Comparison of ENCODE assay signal across 8 cellular contexts in genomic region chr3:136819784-136820640, GRCh38. TPM values are rescaled to one million over a fixed set of nuclear protein-coding genes. Genes with fewer than 3 reads are reported as not detected.
DNase-seq lines count a peak whose midpoint lies in the region; ATAC-seq and TF ChIP-seq lines count a peak whose summit lies in the region.

No MANE protein-coding gene starts in this region.

- peaks cover 20% of the 10 kb centered on the region for H3K9me3 Mint-ChIP-seq in mesothelial cell of epicardium

- peaks cover 3% of the 10 kb centered on the region for H3K36me3 Mint-ChIP-seq in mesothelial cell of epicardium

- H3K27ac ChIP-seq in epithelial cell of prostate (peak overlapping the region; percentile 68), substantia nigra (ENCODE audit: low read depth, low read length, poor library complexity, severe bottlenecking) (peak overlapping the region; percentile 66)

- H3K4me3 Mint-ChIP-seq in mesothelial cell of epicardium: peak overlapping the region; percentile 83

- peak; percentile 33 for DNase-seq in NCI-H510A (lab: John Stamatoyannopoulos, UW)
- DNase-seq in activated CD8-positive, alpha-beta memory T cell treated with anti-CD3 and anti-CD28 coated beads, Interleukin-2, amount 50 U/mL, for 48 hours: peak; percentile 67
- DNase-seq in epithelial cell of prostate (ENCODE audit: low read depth, low spot score): peak; percentile 64
- DNase-seq in mesothelial cell of epicardium (ENCODE audit: low spot score in 2 of 2, unreplicated experiment in 2 of 2): peak; percentile 22 to 54
- DNase-seq in substantia nigra (lab: John Stamatoyannopoulos, UW): peak in 29 of 49 donors; percentile 3 to 90 (median 20)
- no peak for DNase-seq in NCI-H226

- ATAC-seq in GM18868 (IDR thresholded peaks at IDR 0.05; ENCODE audit: unreplicated experiment): peak; percentile 33
- no peak for ATAC-seq in HG03280 (IDR thresholded peaks at IDR 0.05; ENCODE audit: unreplicated experiment)

- H3K4me1 Mint-ChIP-seq in mesothelial cell of epicardium: peaks cover 9% of the 10 kb centered on the region

- peaks cover 39% of the 10 kb centered on the region for H3K27me3 Mint-ChIP-seq in mesothelial cell of epicardium (ENCODE audit: low read depth)

- no peak for TF ChIP-seq CTCF in mesothelial cell of epicardium (IDR thresholded peaks at IDR 0.05; ENCODE audit: unreplicated experiment)

- H3K27ac Mint-ChIP-seq in mesothelial cell of epicardium: no peak overlapping the region

RNA-seq across cellular contexts. Expression of gene SLC35G2, which starts 1.1 kb away (rescaled TPM):
- 0.76 to 0.88 TPM (median 0.80 TPM) in 3 replicates for total RNA-seq in mesothelial cell of epicardium

RNA-seq across cellular contexts. Expression of gene NCK1, which starts 42.0 kb away (rescaled TPM):
- total RNA-seq in mesothelial cell of epicardium: 27.9 to 33.4 TPM (median 31.0 TPM) in 3 replicates
